ENCODE assay signal across 11 cellular contexts in genomic region chr3:11029948-11030347, GRCh38. TPM values are rescaled to one million over a fixed set of nuclear protein-coding genes. Genes with fewer than 3 reads are reported as not detected.
"Had no signal": no experiment of that assay in that cellular context is flagged by ENCODE, and none has a peak within 500 bp of the region (broad histone marks: within the 10 kb centered on the region; RNA-seq: fewer than 3 reads in every experiment).

No MANE protein-coding gene starts in this region.

- H2AFZ ChIP-seq: GM23248, GM23338 had no signal

- H3K9me3 ChIP-seq: HAP-1 had no signal

- H3K4me3 ChIP-seq: GM23248, GM23338, HAP-1 had no signal

- H3K4me2 ChIP-seq: GM23338 had no signal

- FAIRE-seq: H1, H54 had no signal

- ATAC-seq: GM23338, HCT116 had no signal

- H3K9ac ChIP-seq: GM23248 had no signal

- H3K4me1 ChIP-seq: HAP-1 had no signal

- H3K27ac ChIP-seq: GM23248 had no signal

- H3K36me3 ChIP-seq: HAP-1 had no signal

- DNase-seq: GM23248, GOT3, H9, HCEC 1CT, HFFc6 had no signal

RNA-seq across cellular contexts. Expression of gene SLC6A1, which starts 37.4 kb away (rescaled TPM):
- total RNA-seq: GM23248, H4, H9, HFFc6 had no signal
- polyA plus RNA-seq: GM23248 had no signal
